23 cellular contexts compared by ENCODE assay signal in the genomic region with DNA sequence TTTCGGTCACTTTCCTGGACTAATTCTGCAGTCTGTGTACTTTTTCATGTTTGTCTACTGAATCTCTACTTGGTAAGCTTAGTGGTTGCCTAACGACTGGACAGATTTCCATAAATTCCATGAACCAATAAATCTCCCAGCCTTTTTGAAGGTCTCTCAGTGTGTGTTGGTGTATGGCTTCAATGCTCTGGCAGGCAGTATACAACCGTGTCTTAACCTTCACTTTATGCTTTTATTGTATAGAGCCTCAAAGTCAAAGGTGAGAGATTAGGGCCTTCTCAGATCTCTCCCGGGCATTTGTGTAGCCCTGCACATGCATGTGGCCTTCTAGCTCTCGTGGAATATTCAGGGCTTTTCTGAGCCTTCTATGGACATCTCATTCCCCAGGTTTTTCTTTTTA. TPM values are rescaled to one million over a fixed set of nuclear protein-coding genes. Genes with fewer than 3 reads are reported as not detected.
DNase-seq lines count a peak whose midpoint lies in the region; ATAC-seq, FAIRE-seq and TF ChIP-seq lines count a peak whose summit lies in the region.
"Had no signal": no experiment of that assay in that cellular context is flagged by ENCODE, and none has a peak within 500 bp of the region (broad histone marks: within the 10 kb centered on the region; RNA-seq: fewer than 3 reads in every experiment).

No MANE protein-coding gene starts in this region.

- H3K27me3 ChIP-seq in HepG2 (ENCODE audit: control insufficient read depth in 1 of 2, insufficient read depth in 2 of 2, low read length in 2 of 2): no peaks in the 10 kb centered on the region; a peak in 1 of 5 replicates
- no peaks in the 10 kb centered on the region for H3K27me3 ChIP-seq in right lobe of liver
- H3K27me3 ChIP-seq: BLaER1 had no signal

- H3K4me1 ChIP-seq in HepG2 (ENCODE audit: insufficient read depth, low read length) (no peaks in the 10 kb centered on the region), right lobe of liver (no peaks in the 10 kb centered on the region)
- H3K4me1 ChIP-seq: BLaER1 had no signal

- WGBS in HepG2 (ENCODE audit: low lambda C conversion rate): 6% methylated on average over 5 of the region's 5 CpGs
- WGBS in right lobe of liver (ENCODE audit: insufficient coverage, low coverage, low lambda C conversion rate, missing lambda C conversion rate): 46% methylated on average over 5 of the region's 5 CpGs

- ATAC-seq in HepG2 (peak; percentile 42), right lobe of liver (no peak), left colon (peak; percentile 82)
- ATAC-seq: CD8-positive, alpha-beta T cell had no signal

- intact Hi-C loops in HepG2 (cut with micrococcal nuclease; ENCODE audit: unreplicated experiment): no loop called here
- intact Hi-C loops in right lobe of liver (cut with DNase I): no loop called here
- intact Hi-C loops in left colon (cut with DNase I, micrococcal nuclease): no loop called here

- TF ChIP-seq POLR2A in HepG2 (IDR thresholded peaks at IDR 0.05; ENCODE audit: insufficient read depth in 1 of 2, low read depth in 2 of 2, low read length in 2 of 2) (no peak), right lobe of liver (IDR thresholded peaks at IDR 0.05) (no peak)

- POLR2A ChIA-PET in HepG2 (lab: Yijun Ruan, JAX): interaction anchor here (0.7 to 1.0 kb wide), 2 partner anchors 14 to 49 kb away, joined by 3 read pairs; a partner anchor contains a TSS

- no peaks in the 10 kb centered on the region for H4K20me1 ChIP-seq in HepG2 (ENCODE audit: insufficient read depth, low read length)
- H4K20me1 ChIP-seq: BLaER1 had no signal

- H3K27ac ChIP-seq in HepG2 (ENCODE audit: extremely low read length, insufficient read depth, low read length) (no peak overlapping the region), right lobe of liver (no peak overlapping the region)
- H3K27ac ChIP-seq: 22Rv1, BLaER1, C4-2B had no signal

- H3K36me3 ChIP-seq in HepG2 (replicated peaks in 1 of 2; ENCODE audit: control insufficient read depth in 1 of 2, insufficient read depth in 2 of 2, low read length in 2 of 2): no peaks in the 10 kb centered on the region
- no peaks in the 10 kb centered on the region for H3K36me3 ChIP-seq in right lobe of liver
- H3K36me3 ChIP-seq: BLaER1, HAP-1 had no signal

- no peak for FAIRE-seq in HepG2 (lab: Jason Lieb, UNC)
- FAIRE-seq: A204.1, D721Med, GM12891, GM18507, H54 had no signal

- no TSS peak for BruUV-seq in HepG2 (replicated peaks; lab: Mats Ljungman, UMichigan)

- DNase-seq in NCI-H146 treated with DMSO at 0.1 percent for 48 hours (lab: John Stamatoyannopoulos, UW; ENCODE audit: unreplicated experiment) (peak; percentile 93), NCI-H146 (lab: John Stamatoyannopoulos, UW) (no peak), HepG2 (ENCODE audit: low spot score) (no peak), right lobe of liver (no peak), left colon (no peak), DMS79 treated with DMSO at 0.1 percent for 48 hours (lab: John Stamatoyannopoulos, UW) (no peak), HuH-7.5 (ENCODE audit: low spot score) (no peak)
- DNase-seq: CD4-positive, CD25-positive, alpha-beta regulatory T cell; CD8-positive, alpha-beta T cell; DMS 273 treated with DMSO at 0.1 percent for 48 hours; DMS79; GF-D8; GOT3; HFFc6 had no signal

- TF ChIP-seq RAD21 in HepG2 (CRISPR knock-in tag; IDR thresholded peaks at IDR 0.05): no peak

- TF ChIP-seq CTCF in HepG2 (CRISPR knock-in tag; IDR thresholded peaks at IDR 0.05): no peak
- TF ChIP-seq CTCF in right lobe of liver (IDR thresholded peaks at IDR 0.05): no peak

- CTCF ChIA-PET in HepG2 (lab: Yijun Ruan, JAX; ENCODE audit: low intra/inter-chr PET ratio, low total read pairs): no interaction called here

- no peaks in the 10 kb centered on the region for H3K79me2 ChIP-seq in HepG2 (ENCODE audit: insufficient read depth, low read length)

- no peak overlapping the region for H2AFZ ChIP-seq in HepG2 (ENCODE audit: low read length)

- TF ChIP-seq EP300 in HepG2 (IDR thresholded peaks at IDR 0.05; ENCODE audit: low read depth in 2 of 2, low read length in 2 of 2): no peak
- TF ChIP-seq EP300 in HepG2 (CRISPR knock-in tag; IDR thresholded peaks at IDR 0.05; ENCODE audit: borderline replicate concordance): no peak

- no peak overlapping the region for H3K9ac ChIP-seq in HepG2 (ENCODE audit: insufficient read depth, low read depth, low read length)
- H3K9ac ChIP-seq: BLaER1 had no signal

- H3K9me3 ChIP-seq in HepG2 (ENCODE audit: low read length) (no peaks in the 10 kb centered on the region), right lobe of liver (no peaks in the 10 kb centered on the region)
- H3K9me3 ChIP-seq: BLaER1, HAP-1 had no signal

- in situ Hi-C loops in HepG2 (cut with HindIII; ENCODE audit: extremely low pct_ligation_motif_present, low pct_unique_long_range_greater_than_20kb): no loop called here

- H3K4me3 ChIP-seq in HepG2 (replicated peaks in 1 of 3; ENCODE audit: insufficient read depth in 1 of 3, low read depth in 2 of 3, low read length in 3 of 3) (no peak overlapping the region), right lobe of liver (no peak overlapping the region)
- H3K4me3 ChIP-seq: BLaER1, HAP-1 had no signal

- H3K4me2 ChIP-seq in HepG2 (ENCODE audit: low read depth, low read length): no peak overlapping the region
- H3K4me2 ChIP-seq: BLaER1 had no signal

TF ChIP-seq in HepG2, 621 proteins besides CTCF, POLR2A, EP300 and RAD21 (continues in another document):
- TF ChIP-seq ZNF567 (CRISPR knock-in tag; IDR thresholded peaks at IDR 0.05; ENCODE audit: borderline replicate concordance) (no peak), ZNF780A (CRISPR knock-in tag; IDR thresholded peaks at IDR 0.05) (no peak), MAFF (IDR thresholded peaks at IDR 0.05; ENCODE audit: low read depth, low read length) (no peak), HOXA9 (CRISPR knock-in tag; IDR thresholded peaks at IDR 0.05; ENCODE audit: borderline replicate concordance) (no peak), KLF11 (CRISPR knock-in tag; IDR thresholded peaks at IDR 0.05) (no peak), ZNF598 (CRISPR knock-in tag; IDR thresholded peaks at IDR 0.05; ENCODE audit: borderline replicate concordance) (no peak)
- TF ChIP-seq, protein P1, sequence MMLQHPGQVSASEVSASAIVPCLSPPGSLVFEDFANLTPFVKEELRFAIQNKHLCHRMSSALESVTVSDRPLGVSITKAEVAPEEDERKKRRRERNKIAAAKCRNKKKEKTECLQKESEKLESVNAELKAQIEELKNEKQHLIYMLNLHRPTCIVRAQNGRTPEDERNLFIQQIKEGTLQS (CRISPR knock-in tag; IDR thresholded peaks at IDR 0.05): no peak
- TF ChIP-seq, protein P2, sequence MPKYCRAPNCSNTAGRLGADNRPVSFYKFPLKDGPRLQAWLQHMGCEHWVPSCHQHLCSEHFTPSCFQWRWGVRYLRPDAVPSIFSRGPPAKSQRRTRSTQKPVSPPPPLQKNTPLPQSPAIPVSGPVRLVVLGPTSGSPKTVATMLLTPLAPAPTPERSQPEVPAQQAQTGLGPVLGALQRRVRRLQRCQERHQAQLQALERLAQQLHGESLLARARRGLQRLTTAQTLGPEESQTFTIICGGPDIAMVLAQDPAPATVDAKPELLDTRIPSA (CRISPR knock-in tag; IDR thresholded peaks at IDR 0.05; ENCODE audit: borderline replicate concordance): no peak
- TF ChIP-seq, protein P3, sequence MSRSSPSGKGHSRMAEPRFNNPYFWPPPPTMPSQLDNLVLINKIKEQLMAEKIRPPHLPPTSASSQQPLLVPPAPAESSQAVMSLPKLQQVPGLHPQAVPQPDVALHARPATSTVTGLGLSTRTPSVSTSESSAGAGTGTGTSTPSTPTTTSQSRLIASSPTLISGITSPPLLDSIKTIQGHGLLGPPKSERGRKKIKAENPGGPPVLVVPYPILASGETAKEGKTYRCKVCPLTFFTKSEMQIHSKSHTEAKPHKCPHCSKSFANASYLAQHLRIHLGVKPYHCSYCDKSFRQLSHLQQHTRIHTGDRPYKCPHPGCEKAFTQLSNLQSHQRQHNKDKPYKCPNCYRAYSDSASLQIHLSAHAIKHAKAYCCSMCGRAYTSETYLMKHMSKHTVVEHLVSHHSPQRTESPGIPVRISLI (CRISPR knock-in tag; IDR thresholded peaks at IDR 0.05; ENCODE audit: borderline replicate concordance): no peak

RNA-seq across cellular contexts. Expression of a gene that starts 14.3 kb away (rescaled TPM):
- total RNA-seq in HepG2 (2016; rRNA removed; fragmentation: Illumina TruSeq; extraction: Trizol): 33.0 and 55.2 TPM in 2 replicates
- 6.1 and 7.1 TPM in 2 replicates for total RNA-seq in HepG2 (2016; cell fraction: cytosol; rRNA removed; fragmentation: Illumina TruSeq; extraction: Trizol; ENCODE audit: low read depth)
- total RNA-seq in HepG2 (2016; cell fraction: insoluble cytoplasmic fraction; rRNA removed; fragmentation: Illumina TruSeq; extraction: Trizol): 31.4 and 54.4 TPM in 2 replicates
- 9.3 and 11.2 TPM in 2 replicates for total RNA-seq in HepG2 (2016; cell fraction: membrane; rRNA removed; fragmentation: Illumina TruSeq; extraction: Trizol)
- 67.5 and 75.1 TPM in 2 replicates for total RNA-seq in HepG2 (2016; cell fraction: nucleus; rRNA removed; fragmentation: Illumina TruSeq; extraction: Trizol)
- polyA plus RNA-seq in HepG2 (2011; rRNA removed): 19.7 and 23.4 TPM in 2 replicates
- 17.2 and 19.2 TPM in 2 replicates for polyA plus RNA-seq in HepG2 (2011; cell fraction: cytosol; rRNA removed)
- polyA plus RNA-seq in HepG2 (2011; cell fraction: nucleus; rRNA removed): 52.6 and 56.2 TPM in 2 replicates
- polyA plus RNA-seq in HepG2 (2012): 27.3 and 30.6 TPM in 2 replicates
- polyA plus RNA-seq in HepG2 (2016; cell fraction: cytosol; fragmentation: Illumina TruSeq; extraction: Trizol; ENCODE audit: low read depth): 1.9 and 2.5 TPM in 2 replicates
- 21.8 TPM in 2 replicates for polyA plus RNA-seq in HepG2 (2016; cell fraction: insoluble cytoplasmic fraction; fragmentation: Illumina TruSeq; extraction: Trizol; ENCODE audit: low read depth)
- 3.2 and 4.4 TPM in 2 replicates for polyA plus RNA-seq in HepG2 (2016; cell fraction: membrane; fragmentation: Illumina TruSeq; extraction: Trizol; ENCODE audit: low read depth)
- 88.3 and 90.5 TPM in 2 replicates for polyA plus RNA-seq in HepG2 (2016; cell fraction: nucleus; fragmentation: Illumina TruSeq; extraction: Trizol; ENCODE audit: insufficient read depth, low read depth)
- 25.6 and 34.1 TPM in 2 replicates for polyA minus RNA-seq in HepG2 (2011; rRNA and poly(A)+ RNA removed; ENCODE audit: low replicate concordance)
- polyA minus RNA-seq in HepG2 (2011; cell fraction: cytosol; rRNA and poly(A)+ RNA removed): 13.1 and 16.2 TPM in 2 replicates
- 28.7 and 35.8 TPM in 2 replicates for polyA minus RNA-seq in HepG2 (2011; cell fraction: nucleus; rRNA and poly(A)+ RNA removed)
- total RNA-seq in right lobe of liver: 10 to 100 TPM; 15.6 to 22.3 (median 16.5) TPM
- total RNA-seq in left colon: 10 to 100 TPM; 21.6 to 26.2 TPM

Comparison
In these comparisons a context has a peak if more than half of its experiments do, and no peak if none do; other contexts are left out.
1. ATAC-seq: peak in HepG2 (single experiment) and left colon (single experiment); none in right lobe of liver (0 of 4).